In the genomic region with DNA sequence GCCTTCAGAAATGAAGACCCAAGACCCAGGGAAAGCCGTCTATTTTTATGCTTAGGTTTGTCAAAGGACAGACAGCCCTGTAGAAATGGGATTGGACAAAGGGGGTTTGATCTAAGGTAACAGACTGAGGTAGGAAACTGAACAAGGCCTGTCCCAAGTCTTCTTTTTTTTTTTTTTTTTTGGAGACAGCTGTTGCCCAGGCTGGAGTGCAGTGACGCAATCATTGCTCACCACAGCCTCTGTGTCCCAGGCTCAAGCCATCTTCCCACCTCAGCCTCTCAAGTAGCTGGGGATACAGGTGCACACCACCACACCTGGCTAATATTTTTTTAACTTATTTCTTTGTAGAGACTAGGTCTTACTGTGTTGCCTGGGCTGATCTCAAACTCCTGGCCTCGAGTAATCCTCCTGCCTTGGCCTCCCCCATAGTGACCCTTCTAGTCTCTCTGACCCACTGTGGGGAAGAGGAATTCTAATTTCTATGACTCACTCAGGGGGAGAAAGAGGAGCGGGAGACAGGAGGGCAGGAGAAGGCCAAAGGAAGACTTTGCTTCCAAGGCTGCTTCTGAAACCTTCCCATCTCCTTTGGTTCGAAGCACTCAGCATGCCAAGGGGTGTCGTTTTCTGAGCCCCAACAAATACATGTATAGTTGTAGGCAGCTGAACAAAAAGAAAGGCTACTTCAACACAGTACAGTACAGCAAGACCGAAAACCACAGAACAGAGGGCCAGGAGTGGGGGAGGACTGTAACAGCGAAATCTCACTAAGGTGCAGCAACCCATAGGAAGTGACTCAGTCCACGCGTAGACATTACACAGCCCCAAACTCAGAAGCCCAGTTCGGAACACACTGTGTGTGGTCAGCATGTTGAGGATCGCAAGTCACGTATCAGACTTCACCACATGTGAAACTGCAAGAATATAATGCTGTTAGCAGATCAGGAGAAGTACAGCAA, we compare ENCODE assay signal across 8 cellular contexts. TPM values are rescaled to one million over a fixed set of nuclear protein-coding genes. Genes with fewer than 3 reads are reported as not detected.
A peak's percentile ranks its signal among the peaks of the same experiment; 100 is the strongest.
DNase-seq lines count a peak whose midpoint lies in the region; ATAC-seq and TF ChIP-seq lines count a peak whose summit lies in the region.

No MANE protein-coding gene starts in this region.

- H3K4me2 ChIP-seq in SK-N-SH = peak overlapping the region; percentile 50

- H4K20me1 ChIP-seq in SK-N-SH (ENCODE audit: insufficient read depth) = no peaks in the 10 kb centered on the region

- CTCF ChIA-PET in SK-N-SH (lab: Yijun Ruan, JAX) = no interaction called here

- peak overlapping the region; percentile 51; the same call in 1 of the 2 replicates for H2AFZ ChIP-seq in SK-N-SH (ENCODE audit: low read depth)

- H3K9me3 ChIP-seq in SK-N-SH = no peaks in the 10 kb centered on the region
- no peaks in the 10 kb centered on the region for H3K9me3 ChIP-seq in tibial artery

- POLR2A ChIA-PET in SK-N-SH (lab: Yijun Ruan, JAX) = no interaction called here

- intact Hi-C loops in sciatic nerve (cut with DNase I) (no loop called here), tibial artery (cut with DNase I; ENCODE audit: low total_unique reads) (no loop called here)

- peak overlapping the region; percentile 31; the same call in 1 of the 2 replicates for H3K9ac ChIP-seq in SK-N-SH

- 46% methylated on average over 11 of the region's 13 CpGs for WGBS in SK-N-SH (ENCODE audit: low lambda C conversion rate)

- no peaks in the 10 kb centered on the region for H3K36me3 ChIP-seq in SK-N-SH (replicated peaks in 1 of 2; ENCODE audit: control insufficient read depth in 1 of 2, insufficient read depth in 2 of 2, low read length in 1 of 2)
- no peaks in the 10 kb centered on the region for H3K36me3 ChIP-seq in tibial artery

- TF ChIP-seq EP300 in SK-N-SH (IDR thresholded peaks at IDR 0.05; ENCODE audit: borderline replicate concordance in 1 of 2, low read depth in 1 of 2, low read length in 1 of 2) = no peak

- TF ChIP-seq CTCF in SK-N-SH (IDR thresholded peaks at IDR 0.05) (no peak), tibial artery (IDR thresholded peaks at IDR 0.05) (no peak)

- H3K4me1 ChIP-seq in SK-N-SH (ENCODE audit: control insufficient read depth in 1 of 2, insufficient read depth in 2 of 2, low read depth in 1 of 2, low read length in 1 of 2) (peaks cover 0 to 8% of the 10 kb centered on the region in 2 experiments; a peak in 1 of 4 replicates), tibial artery (no peaks in the 10 kb centered on the region)

- TF ChIP-seq RAD21 in SK-N-SH (IDR thresholded peaks at IDR 0.05; ENCODE audit: low read length) = no peak

- ATAC-seq in GM18520 (IDR thresholded peaks at IDR 0.05; ENCODE audit: unreplicated experiment) = peak; percentile 86
- ATAC-seq in HG02973 (IDR thresholded peaks at IDR 0.05; ENCODE audit: unreplicated experiment) = peak; percentile 75
- ATAC-seq in sciatic nerve = peak; percentile 53

- H3K27me3 ChIP-seq in SK-N-SH (ENCODE audit: insufficient read depth) (no peaks in the 10 kb centered on the region), tibial artery (peaks cover 0 to 43% of the 10 kb centered on the region in 2 donors)

- peaks cover 7% of the 10 kb centered on the region for H3F3A ChIP-seq in SK-N-SH (replicated peaks; ENCODE audit: insufficient read depth)

- peak overlapping the region in 1 of 2 experiments; percentile 81; a peak in 2 of 4 replicates for H3K27ac ChIP-seq in SK-N-SH (ENCODE audit: low read depth in 2 of 2, low read length in 1 of 2)
- no peak overlapping the region for H3K27ac ChIP-seq in tibial artery
- no peak overlapping the region for H3K27ac ChIP-seq in substantia nigra (ENCODE audit: low read depth, low read length, poor library complexity, severe bottlenecking)

- no peaks in the 10 kb centered on the region for H3K79me2 ChIP-seq in SK-N-SH (ENCODE audit: insufficient read depth)

- H3K9me2 ChIP-seq in SK-N-SH = no peaks in the 10 kb centered on the region

- no peak overlapping the region for H3K4me3 ChIP-seq in SK-N-SH (ENCODE audit: low read depth in 2 of 2, low read length in 1 of 2)
- no peak overlapping the region for H3K4me3 ChIP-seq in tibial artery

- DNase-seq in SK-N-SH = no peak
- peak; percentile 37 for DNase-seq in activated naive CD8-positive, alpha-beta T cell treated with anti-CD3 and anti-CD28 coated beads, Interleukin-2, amount 50 U/mL, for 16 hours (ENCODE audit: low read depth, low spot score)
- no peak for DNase-seq in sciatic nerve (ENCODE audit: low spot score)
- DNase-seq in tibial artery = no peak
- no peak for DNase-seq in GF-D8 (lab: John Stamatoyannopoulos, UW)
- no peak for DNase-seq in substantia nigra (lab: John Stamatoyannopoulos, UW)

TF ChIP-seq in SK-N-SH, 30 proteins besides CTCF, POLR2A, EP300 and RAD21:
- TF ChIP-seq GABPA (IDR thresholded peaks at IDR 0.05; ENCODE audit: low read depth) (no peak), NRF1 (IDR thresholded peaks at IDR 0.05; ENCODE audit: low read depth, low read length) (no peak), TCF12 (IDR thresholded peaks at IDR 0.05) (peak; percentile 38; the same call in 1 of the 2 replicates), JUND (IDR thresholded peaks at IDR 0.05) (no peak), ELF1 (IDR thresholded peaks at IDR 0.05) (no peak), SIN3A (IDR thresholded peaks at IDR 0.05; ENCODE audit: borderline replicate concordance, low read depth, low read length) (no peak)
- TF ChIP-seq, protein P1, sequence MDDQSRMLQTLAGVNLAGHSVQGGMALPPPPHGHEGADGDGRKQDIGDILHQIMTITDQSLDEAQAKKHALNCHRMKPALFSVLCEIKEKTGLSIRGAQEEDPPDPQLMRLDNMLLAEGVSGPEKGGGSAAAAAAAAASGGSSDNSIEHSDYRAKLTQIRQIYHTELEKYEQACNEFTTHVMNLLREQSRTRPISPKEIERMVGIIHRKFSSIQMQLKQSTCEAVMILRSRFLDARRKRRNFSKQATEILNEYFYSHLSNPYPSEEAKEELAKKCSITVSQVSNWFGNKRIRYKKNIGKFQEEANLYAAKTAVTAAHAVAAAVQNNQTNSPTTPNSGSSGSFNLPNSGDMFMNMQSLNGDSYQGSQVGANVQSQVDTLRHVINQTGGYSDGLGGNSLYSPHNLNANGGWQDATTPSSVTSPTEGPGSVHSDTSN (IDR thresholded peaks at IDR 0.05) = 0 out of 2 replicates have a peak, but pooled peaks have one; percentile 4
TF ChIP-seq in SK-N-SH: peak in this region for 2.

RNA-seq across cellular contexts. Expression of a gene that starts 0.9 kb away (rescaled TPM):
- not detected in 2 replicates for polyA plus RNA-seq in SK-N-SH (2012; rRNA removed)
- polyA plus RNA-seq in SK-N-SH (2012; cell fraction: cytosol; rRNA removed) = not detected in 2 replicates
- polyA plus RNA-seq in SK-N-SH (2012; cell fraction: nucleus; rRNA removed) = 0.09 TPM in 1 of 2 replicates, not detected in the other
- 0.45 TPM for total RNA-seq in sciatic nerve

RNA-seq across cellular contexts. Expression of a gene that starts 33.7 kb away (rescaled TPM):
- polyA plus RNA-seq in SK-N-SH (2012; rRNA removed) = not detected in 2 replicates
- polyA plus RNA-seq in SK-N-SH (2012; cell fraction: cytosol; rRNA removed) = not detected in 2 replicates
- polyA plus RNA-seq in SK-N-SH (2012; cell fraction: nucleus; rRNA removed) = not detected in 2 replicates
- 11.4 TPM for total RNA-seq in sciatic nerve
